ENCODE assay signal across 1 cellular context in genomic region chr22:29603358-29604191, GRCh38.
TF ChIP-seq lines count a peak whose summit lies in the region.

Gene NF2, plus strand, starts transcription at chr22:29603633. Its CDS starts 366 bp downstream, at chr22:29603999.

TF ChIP-seq in HepG2, 621 proteins besides CTCF, POLR2A, EP300 and RAD21 (continued from another document and continues in another):
- TF ChIP-seq ATF7 (IDR thresholded peaks at IDR 0.05) (no peak), ATF7 (CRISPR knock-in tag; IDR thresholded peaks at IDR 0.05) (peak; percentile 51; the same call in 1 of the 2 replicates), AHR (CRISPR knock-in tag; IDR thresholded peaks at IDR 0.05) (no peak), MBNL3 (CRISPR knock-in tag; conservative IDR thresholded peaks at IDR 0.05) (no peak), TAF1 (CRISPR knock-in tag; IDR thresholded peaks at IDR 0.05) (peak; percentile 74), SIX1 (CRISPR knock-in tag; IDR thresholded peaks at IDR 0.05; ENCODE audit: borderline replicate concordance) (0 out of 2 replicates have a peak, but pooled peaks have one; percentile 28), NR0B2 (CRISPR knock-in tag; IDR thresholded peaks at IDR 0.05) (peak; percentile 74; the same call in 1 of the 2 replicates), ZNF710 (CRISPR knock-in tag; IDR thresholded peaks at IDR 0.05; ENCODE audit: borderline replicate concordance) (peak; percentile 55; the same call in 1 of the 2 replicates), BRCA1 (CRISPR knock-in tag; IDR thresholded peaks at IDR 0.05) (0 out of 2 replicates have a peak, but pooled peaks have one; percentile 41), FOSL2 (CRISPR knock-in tag; IDR thresholded peaks at IDR 0.05) (peak; percentile 74), ZNF17 (CRISPR knock-in tag; IDR thresholded peaks at IDR 0.05) (no peak), TSC22D2 (CRISPR knock-in tag; IDR thresholded peaks at IDR 0.05; ENCODE audit: borderline replicate concordance) (no peak), MEF2D (CRISPR knock-in tag; IDR thresholded peaks at IDR 0.05) (no peak), RFXANK (CRISPR knock-in tag; IDR thresholded peaks at IDR 0.05) (0 out of 2 replicates have a peak, but pooled peaks have one; percentile 61), ZNF124 (CRISPR knock-in tag; IDR thresholded peaks at IDR 0.05) (peak; percentile 33; the same call in 1 of the 2 replicates), DNMT1 (CRISPR knock-in tag; IDR thresholded peaks at IDR 0.05) (no peak), JUNB (CRISPR knock-in tag; IDR thresholded peaks at IDR 0.05; ENCODE audit: borderline replicate concordance) (no peak), YEATS4 (CRISPR knock-in tag; IDR thresholded peaks at IDR 0.05; ENCODE audit: borderline replicate concordance) (peak; percentile 63; the same call in 1 of the 2 replicates), KDM3A (CRISPR knock-in tag; IDR thresholded peaks at IDR 0.05; ENCODE audit: low read depth) (peak; percentile 49; the same call in 1 of the 2 replicates), IRX3 (CRISPR knock-in tag; IDR thresholded peaks at IDR 0.05; ENCODE audit: borderline replicate concordance, low read depth) (no peak), CAMTA2 (CRISPR knock-in tag; IDR thresholded peaks at IDR 0.05; ENCODE audit: borderline replicate concordance) (no peak), MTF1 (CRISPR knock-in tag; IDR thresholded peaks at IDR 0.05) (0 out of 2 replicates have a peak, but pooled peaks have one; percentile 61), ADNP (CRISPR knock-in tag; IDR thresholded peaks at IDR 0.05) (no peak), PRDM15 (CRISPR knock-in tag; IDR thresholded peaks at IDR 0.05) (no peak), GMEB1 (CRISPR knock-in tag; IDR thresholded peaks at IDR 0.05; ENCODE audit: borderline replicate concordance) (peak; percentile 82; the same call in 1 of the 2 replicates), ZSCAN9 (CRISPR knock-in tag; IDR thresholded peaks at IDR 0.05; ENCODE audit: borderline replicate concordance) (peak; percentile 54; the same call in 1 of the 2 replicates), RCOR2 (CRISPR knock-in tag; IDR thresholded peaks at IDR 0.05) (0 out of 2 replicates have a peak, but pooled peaks have one; percentile 13), ZNF580 (CRISPR knock-in tag; IDR thresholded peaks at IDR 0.05; ENCODE audit: borderline replicate concordance, low read depth) (no peak), ZNF577 (CRISPR knock-in tag; IDR thresholded peaks at IDR 0.05; ENCODE audit: borderline replicate concordance, low read depth) (no peak), HNF1B (CRISPR knock-in tag; IDR thresholded peaks at IDR 0.05) (no peak), ZNF672 (CRISPR knock-in tag; IDR thresholded peaks at IDR 0.05) (no peak)
- TF ChIP-seq, protein P1, sequence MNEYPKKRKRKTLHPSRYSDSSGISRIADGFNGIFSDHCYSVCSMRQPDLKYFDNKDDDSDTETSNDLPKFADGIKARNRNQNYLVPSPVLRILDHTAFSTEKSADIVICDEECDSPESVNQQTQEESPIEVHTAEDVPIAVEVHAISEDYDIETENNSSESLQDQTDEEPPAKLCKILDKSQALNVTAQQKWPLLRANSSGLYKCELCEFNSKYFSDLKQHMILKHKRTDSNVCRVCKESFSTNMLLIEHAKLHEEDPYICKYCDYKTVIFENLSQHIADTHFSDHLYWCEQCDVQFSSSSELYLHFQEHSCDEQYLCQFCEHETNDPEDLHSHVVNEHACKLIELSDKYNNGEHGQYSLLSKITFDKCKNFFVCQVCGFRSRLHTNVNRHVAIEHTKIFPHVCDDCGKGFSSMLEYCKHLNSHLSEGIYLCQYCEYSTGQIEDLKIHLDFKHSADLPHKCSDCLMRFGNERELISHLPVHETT (CRISPR knock-in tag; conservative IDR thresholded peaks at IDR 0.05) = no peak
- TF ChIP-seq, protein P2, sequence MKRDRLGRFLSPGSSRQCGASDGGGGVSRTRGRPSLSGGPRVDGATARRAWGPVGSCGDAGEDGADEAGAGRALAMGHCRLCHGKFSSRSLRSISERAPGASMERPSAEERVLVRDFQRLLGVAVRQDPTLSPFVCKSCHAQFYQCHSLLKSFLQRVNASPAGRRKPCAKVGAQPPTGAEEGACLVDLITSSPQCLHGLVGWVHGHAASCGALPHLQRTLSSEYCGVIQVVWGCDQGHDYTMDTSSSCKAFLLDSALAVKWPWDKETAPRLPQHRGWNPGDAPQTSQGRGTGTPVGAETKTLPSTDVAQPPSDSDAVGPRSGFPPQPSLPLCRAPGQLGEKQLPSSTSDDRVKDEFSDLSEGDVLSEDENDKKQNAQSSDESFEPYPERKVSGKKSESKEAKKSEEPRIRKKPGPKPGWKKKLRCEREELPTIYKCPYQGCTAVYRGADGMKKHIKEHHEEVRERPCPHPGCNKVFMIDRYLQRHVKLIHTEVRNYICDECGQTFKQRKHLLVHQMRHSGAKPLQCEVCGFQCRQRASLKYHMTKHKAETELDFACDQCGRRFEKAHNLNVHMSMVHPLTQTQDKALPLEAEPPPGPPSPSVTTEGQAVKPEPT (CRISPR knock-in tag; IDR thresholded peaks at IDR 0.05; ENCODE audit: low read depth) = peak; percentile 59; the same call in 1 of the 2 replicates
- TF ChIP-seq, protein P3, sequence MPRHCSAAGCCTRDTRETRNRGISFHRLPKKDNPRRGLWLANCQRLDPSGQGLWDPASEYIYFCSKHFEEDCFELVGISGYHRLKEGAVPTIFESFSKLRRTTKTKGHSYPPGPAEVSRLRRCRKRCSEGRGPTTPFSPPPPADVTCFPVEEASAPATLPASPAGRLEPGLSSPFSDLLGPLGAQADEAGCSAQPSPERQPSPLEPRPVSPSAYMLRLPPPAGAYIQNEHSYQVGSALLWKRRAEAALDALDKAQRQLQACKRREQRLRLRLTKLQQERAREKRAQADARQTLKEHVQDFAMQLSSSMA (CRISPR knock-in tag; IDR thresholded peaks at IDR 0.05) = no peak
- TF ChIP-seq, protein P4, sequence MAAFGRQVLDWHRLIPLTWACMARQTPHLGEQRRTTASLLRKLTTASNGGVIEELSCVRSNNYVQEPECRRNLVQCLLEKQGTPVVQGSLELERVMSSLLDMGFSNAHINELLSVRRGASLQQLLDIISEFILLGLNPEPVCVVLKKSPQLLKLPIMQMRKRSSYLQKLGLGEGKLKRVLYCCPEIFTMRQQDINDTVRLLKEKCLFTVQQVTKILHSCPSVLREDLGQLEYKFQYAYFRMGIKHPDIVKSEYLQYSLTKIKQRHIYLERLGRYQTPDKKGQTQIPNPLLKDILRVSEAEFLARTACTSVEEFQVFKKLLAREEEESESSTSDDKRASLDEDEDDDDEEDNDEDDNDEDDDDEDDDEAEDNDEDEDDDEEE (CRISPR knock-in tag; IDR thresholded peaks at IDR 0.05) = peak; percentile 39; the same call in 1 of the 2 replicates
- TF ChIP-seq, protein P5, sequence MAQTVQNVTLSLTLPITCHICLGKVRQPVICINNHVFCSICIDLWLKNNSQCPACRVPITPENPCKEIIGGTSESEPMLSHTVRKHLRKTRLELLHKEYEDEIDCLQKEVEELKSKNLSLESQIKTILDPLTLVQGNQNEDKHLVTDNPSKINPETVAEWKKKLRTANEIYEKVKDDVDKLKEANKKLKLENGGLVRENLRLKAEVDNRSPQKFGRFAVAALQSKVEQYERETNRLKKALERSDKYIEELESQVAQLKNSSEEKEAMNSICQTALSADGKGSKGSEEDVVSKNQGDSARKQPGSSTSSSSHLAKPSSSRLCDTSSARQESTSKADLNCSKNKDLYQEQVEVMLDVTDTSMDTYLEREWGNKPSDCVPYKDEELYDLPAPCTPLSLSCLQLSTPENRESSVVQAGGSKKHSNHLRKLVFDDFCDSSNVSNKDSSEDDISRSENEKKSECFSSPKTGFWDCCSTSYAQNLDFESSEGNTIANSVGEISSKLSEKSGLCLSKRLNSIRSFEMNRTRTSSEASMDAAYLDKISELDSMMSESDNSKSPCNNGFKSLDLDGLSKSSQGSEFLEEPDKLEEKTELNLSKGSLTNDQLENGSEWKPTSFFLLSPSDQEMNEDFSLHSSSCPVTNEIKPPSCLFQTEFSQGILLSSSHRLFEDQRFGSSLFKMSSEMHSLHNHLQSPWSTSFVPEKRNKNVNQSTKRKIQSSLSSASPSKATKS (CRISPR knock-in tag; IDR thresholded peaks at IDR 0.05) = no peak
